17 cellular contexts compared by ENCODE assay signal in genomic region chr3:139558351-139559170, GRCh38. TPM values are rescaled to one million over a fixed set of nuclear protein-coding genes. Genes with fewer than 3 reads are reported as not detected.
DNase-seq lines count a peak whose midpoint lies in the region; ATAC-seq, FAIRE-seq and TF ChIP-seq lines count a peak whose summit lies in the region.
"Had no signal": no experiment of that assay in that cellular context is flagged by ENCODE, and none has a peak within 500 bp of the region (broad histone marks: within the 10 kb centered on the region; RNA-seq: fewer than 3 reads in every experiment).

No MANE protein-coding gene starts in this region.

- DNase-seq in GM23338 (ENCODE audit: low spot score) (peak; percentile 36), NCI-H1048 (lab: John Stamatoyannopoulos, UW) (peak; percentile 20), astrocyte (ENCODE audit: low read depth) (no peak), esophagus squamous epithelium (lab: John Stamatoyannopoulos, UW) (no peak), NCI-H2107 treated with DMSO at 0.1 percent for 48 hours (lab: John Stamatoyannopoulos, UW; ENCODE audit: unreplicated experiment) (no peak), substantia nigra (lab: John Stamatoyannopoulos, UW) (no peak)
- DNase-seq in activated T-cell treated with anti-CD3 and anti-CD28 coated beads, Interleukin-2, amount 50 U/mL, for 72 hours: no peak
- DNase-seq: AML-193, NCI-H1092 treated with DMSO at 0.1 percent for 48 hours, NCI-H187, NCI-H2227 treated with DMSO at 0.1 percent for 48 hours, SK-N-SH had no signal

- H3K9me3 Mint-ChIP-seq in GM23338: no peaks in the 10 kb centered on the region
- no peaks in the 10 kb centered on the region for H3K9me3 Mint-ChIP-seq in astrocyte (ENCODE audit: unreplicated experiment)
- no peaks in the 10 kb centered on the region for H3K9me3 Mint-ChIP-seq in activated T-cell treated with anti-CD3 and anti-CD28 coated beads, Interleukin-2, amount 50 U/mL, for 72 hours

- intact Hi-C loops in esophagus squamous epithelium (cut with DNase I): no loop called here

- no peaks in the 10 kb centered on the region for H3K27me3 Mint-ChIP-seq in GM23338 (ENCODE audit: insufficient read depth, low read depth, poor library complexity)
- peaks cover 18% of the 10 kb centered on the region for H3K27me3 Mint-ChIP-seq in astrocyte (ENCODE audit: low read depth, unreplicated experiment)
- no peaks in the 10 kb centered on the region for H3K27me3 Mint-ChIP-seq in activated T-cell treated with anti-CD3 and anti-CD28 coated beads, Interleukin-2, amount 50 U/mL, for 72 hours (ENCODE audit: low read depth)

- H3K27me3 ChIP-seq in GM23338 (ENCODE audit: insufficient read depth): no peaks in the 10 kb centered on the region
- no peaks in the 10 kb centered on the region for H3K27me3 ChIP-seq in astrocyte (ENCODE audit: insufficient read depth, low read length)
- H3K27me3 ChIP-seq in esophagus squamous epithelium: no peaks in the 10 kb centered on the region

- TF ChIP-seq CTCF in GM23338 (conservative IDR thresholded peaks at IDR 0.05; ENCODE audit: low read depth in 2 of 2): no peak
- no peak for TF ChIP-seq CTCF in astrocyte (IDR thresholded peaks at IDR 0.05; ENCODE audit: insufficient read depth, low read depth, low read length)
- TF ChIP-seq CTCF in esophagus squamous epithelium (IDR thresholded peaks at IDR 0.05): no peak

- H3K36me3 Mint-ChIP-seq in GM23338 (ENCODE audit: low read depth) (no peaks in the 10 kb centered on the region), astrocyte (ENCODE audit: low read depth, unreplicated experiment) (no peaks in the 10 kb centered on the region)
- no peaks in the 10 kb centered on the region for H3K36me3 Mint-ChIP-seq in activated T-cell treated with anti-CD3 and anti-CD28 coated beads, Interleukin-2, amount 50 U/mL, for 72 hours (ENCODE audit: insufficient read depth in 2 of 2)

- H3K4me1 Mint-ChIP-seq in GM23338 (peaks cover 21% of the 10 kb centered on the region), astrocyte (ENCODE audit: low read depth, unreplicated experiment) (peaks cover 3% of the 10 kb centered on the region)
- no peaks in the 10 kb centered on the region for H3K4me1 Mint-ChIP-seq in activated T-cell treated with anti-CD3 and anti-CD28 coated beads, Interleukin-2, amount 50 U/mL, for 72 hours (ENCODE audit: low read depth)

- 43 to 57% methylated on average over 2 of the region's 2 CpGs for WGBS in esophagus squamous epithelium, 2 donors

- TF ChIP-seq POLR2A in esophagus squamous epithelium (IDR thresholded peaks at IDR 0.05): no peak

- ATAC-seq in GM23338 (no peak), GM21825 (IDR thresholded peaks at IDR 0.05; ENCODE audit: unreplicated experiment) (no peak)
- no peak for ATAC-seq in activated T-cell treated with anti-CD3 and anti-CD28 coated beads, Interleukin-2, amount 50 U/mL, for 72 hours (replicated peaks in 1 of 2)
- ATAC-seq: Right ventricle myocardium inferior had no signal

- H3F3A ChIP-seq in GM23338 (replicated peaks; ENCODE audit: low read depth): no peaks in the 10 kb centered on the region

- H3K79me2 ChIP-seq in GM23338 (replicated peaks; ENCODE audit: insufficient read depth) (no peaks in the 10 kb centered on the region), astrocyte (ENCODE audit: insufficient read depth, low read length) (no peaks in the 10 kb centered on the region)

- H3K4me2 ChIP-seq in GM23338 (0 out of 2 replicates have a peak overlapping the region, but pooled peaks have one; percentile 20), astrocyte (ENCODE audit: low read length) (no peak overlapping the region)
- H3K4me2 ChIP-seq: SK-N-SH had no signal

- H3K4me1 ChIP-seq in GM23338 (ENCODE audit: insufficient read depth) (peaks cover 18% of the 10 kb centered on the region; the same call in 1 of the 2 replicates), astrocyte (ENCODE audit: insufficient read depth, low read length) (peaks cover 27% of the 10 kb centered on the region), esophagus squamous epithelium (peaks cover 3 to 38% (median 15%) of the 10 kb centered on the region in 3 donors)

- H3K27ac ChIP-seq in GM23338 (ENCODE audit: low read depth) (no peak overlapping the region), astrocyte (ENCODE audit: low read depth, low read length) (peak overlapping the region; percentile 64), esophagus squamous epithelium (peak overlapping the region in 3 of 4 donors; percentile 65 to 77 (median 72)), substantia nigra (ENCODE audit: low read depth, low read length, poor library complexity, severe bottlenecking) (no peak overlapping the region)

- no peak for FAIRE-seq in astrocyte (lab: Jason Lieb, UNC)
- FAIRE-seq: G401.6, GM12891 had no signal

- H3K9me3 ChIP-seq in astrocyte (ENCODE audit: insufficient read depth, low read depth, low read length): no peaks in the 10 kb centered on the region
- no peaks in the 10 kb centered on the region for H3K9me3 ChIP-seq in esophagus squamous epithelium
- H3K9me3 ChIP-seq: SK-N-SH had no signal

- H3K4me3 Mint-ChIP-seq in GM23338 (no peak overlapping the region), astrocyte (ENCODE audit: unreplicated experiment) (no peak overlapping the region)
- no peak overlapping the region for H3K4me3 Mint-ChIP-seq in activated T-cell treated with anti-CD3 and anti-CD28 coated beads, Interleukin-2, amount 50 U/mL, for 72 hours

- no peak overlapping the region for H3K4me3 ChIP-seq in GM23338
- H3K4me3 ChIP-seq in astrocyte (ENCODE audit: insufficient read depth, low read depth, low read length): no peak overlapping the region
- H3K4me3 ChIP-seq in esophagus squamous epithelium: no peak overlapping the region

- no peak overlapping the region for H3K9ac ChIP-seq in astrocyte (ENCODE audit: low read length)
- H3K9ac ChIP-seq: SK-N-SH had no signal

- H2AFZ ChIP-seq in GM23338: no peak overlapping the region
- no peak overlapping the region for H2AFZ ChIP-seq in astrocyte (ENCODE audit: low read depth, low read length)

- H3K9me2 ChIP-seq in GM23338 (ENCODE audit: insufficient read depth): no peaks in the 10 kb centered on the region; the same call in 1 of the 2 replicates
- H3K9me2 ChIP-seq: SK-N-SH had no signal

- H3K27ac Mint-ChIP-seq in GM23338 (no peak overlapping the region), astrocyte (ENCODE audit: unreplicated experiment) (no peak overlapping the region)
- H3K27ac Mint-ChIP-seq in activated T-cell treated with anti-CD3 and anti-CD28 coated beads, Interleukin-2, amount 50 U/mL, for 72 hours: no peak overlapping the region

- no peaks in the 10 kb centered on the region for H3K36me3 ChIP-seq in GM23338 (ENCODE audit: insufficient read depth)
- H3K36me3 ChIP-seq in astrocyte (ENCODE audit: insufficient read depth, low read length): no peaks in the 10 kb centered on the region
- H3K36me3 ChIP-seq in esophagus squamous epithelium: no peaks in the 10 kb centered on the region

- H4K20me1 ChIP-seq in GM23338 (replicated peaks; ENCODE audit: insufficient read depth) (no peaks in the 10 kb centered on the region), astrocyte (ENCODE audit: insufficient read depth, low read length) (no peaks in the 10 kb centered on the region)

TF ChIP-seq in GM23338, 12 proteins besides CTCF, POLR2A, EP300 and RAD21 (continues in another document):
- TF ChIP-seq STAT1 (IDR thresholded peaks at IDR 0.05; ENCODE audit: unreplicated experiment) (no peak), ZNF114 (CRISPR knock-in tag; IDR thresholded peaks at IDR 0.05) (no peak), CREB1 (CRISPR knock-in tag; IDR thresholded peaks at IDR 0.05; ENCODE audit: low read depth) (no peak), REST (IDR thresholded peaks at IDR 0.05; ENCODE audit: unreplicated experiment) (no peak)

RNA-seq across cellular contexts. Expression of gene RBP1, which starts 19.0 kb away (rescaled TPM):
- 18.0 and 18.5 TPM in 2 replicates for total RNA-seq in GM23338 (2014; rRNA removed; shearing (Covaris generic))
- 112 and 113 TPM in 2 replicates for polyA plus RNA-seq in GM23338 (2016; fragmentation: Nextera tagmentation; extraction: Ambion mirVana)
- total RNA-seq in astrocyte: 19.2 and 27.8 TPM in 2 replicates
- 10 to 100 TPM in 3 of 4 donors, 1 to 10 TPM in 1; 9.0 to 42.9 (median 21.6) TPM for total RNA-seq in esophagus squamous epithelium
- not detected for total RNA-seq in activated T-cell treated with anti-CD3 and anti-CD28 coated beads, Interleukin-2, amount 50 U/mL, for 72 hours
- total RNA-seq: HT1080 had no signal

Comparison
In these comparisons a context has a peak if more than half of its experiments do, and no peak if none do; other contexts are left out.
1. DNase-seq: peak in GM23338 (single experiment) and NCI-H1048 (single experiment); none in astrocyte (single experiment), esophagus squamous epithelium (single experiment), NCI-H2107 treated with DMSO at 0.1 percent for 48 hours (single experiment), activated T-cell treated with anti-CD3 and anti-CD28 coated beads, Interleukin-2, amount 50 U/mL, for 72 hours (0 of 2) and substantia nigra (0 of 49).
2. H3K27ac ChIP-seq: peak in astrocyte (single experiment) and esophagus squamous epithelium (3 of 4); none in GM23338 (single experiment) and substantia nigra (single experiment).
3. RNA of gene RBP1, which starts 19.0 kb away (total RNA-seq): 9.0 to 42.9 TPM in esophagus squamous epithelium, 19.2 to 27.8 TPM in astrocyte and 18.0 to 18.5 TPM in GM23338; not detected in activated T-cell treated with anti-CD3 and anti-CD28 coated beads, Interleukin-2, amount 50 U/mL, for 72 hours; every median in the first group is over 4 times any median in the second.